20 cellular contexts compared by ENCODE assay signal in the genomic region with DNA sequence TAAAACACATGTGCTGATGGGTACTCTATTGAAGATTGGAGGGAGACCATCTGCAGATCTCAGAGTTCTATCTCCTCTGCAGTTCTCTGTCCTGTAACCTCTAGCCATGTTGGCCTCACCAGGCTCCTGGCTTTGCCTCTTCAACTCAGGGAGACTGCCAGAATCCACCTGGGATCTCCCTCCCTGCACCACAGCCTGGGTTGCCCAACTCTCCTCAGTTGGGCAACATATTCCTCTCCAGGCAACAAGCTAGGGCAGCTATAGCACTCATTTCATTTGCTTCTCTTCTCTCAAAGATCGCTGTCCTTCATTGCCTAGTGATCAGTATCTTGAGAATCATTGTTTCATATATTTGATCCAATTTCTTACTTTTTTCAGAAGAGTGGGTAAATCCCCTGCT. TPM values are rescaled to one million over a fixed set of nuclear protein-coding genes. Genes with fewer than 3 reads are reported as not detected.
A peak's percentile ranks its signal among the peaks of the same experiment; 100 is the strongest.
DNase-seq lines count a peak whose midpoint lies in the region; ATAC-seq and TF ChIP-seq lines count a peak whose summit lies in the region.
"Had no signal": no experiment of that assay in that cellular context is flagged by ENCODE, and none has a peak within 500 bp of the region (broad histone marks: within the 10 kb centered on the region; RNA-seq: fewer than 3 reads in every experiment).

No MANE protein-coding gene starts in this region.

- no peaks in the 10 kb centered on the region for H3K27me3 ChIP-seq in mammary epithelial cell (ENCODE audit: insufficient read depth, low read length)
- H3K27me3 ChIP-seq: BLaER1 treated with 17β-estradiol and CSF1 and Interleukin-3, amounts not matched to agents 10 nM and 100 nM had no signal

- no peaks in the 10 kb centered on the region for H3K36me3 Mint-ChIP-seq in MCF 10A (ENCODE audit: insufficient read depth, unreplicated experiment)
- peaks cover 37% of the 10 kb centered on the region for H3K36me3 Mint-ChIP-seq in nephron progenitor cell (ENCODE audit: low read depth)
- H3K36me3 Mint-ChIP-seq: CD8-positive, alpha-beta T cell had no signal

- H3K4me3 ChIP-seq in mammary epithelial cell (replicated peaks in 1 of 3; ENCODE audit: insufficient read depth in 1 of 3, low read depth in 2 of 3, low read length in 3 of 3), result no peak overlapping the region
- no peak overlapping the region for H3K4me3 ChIP-seq in epithelial cell of esophagus (ENCODE audit: low read length)
- H3K4me3 ChIP-seq: A549; BLaER1 treated with 17β-estradiol and CSF1 and Interleukin-3, amounts not matched to agents 10 nM and 100 nM had no signal

- POLR2A ChIA-PET in MCF 10A (lab: Yijun Ruan, JAX) (interaction anchor here (0.6 kb wide), 1 partner anchor 82 kb away, joined by 3 read pairs; no protein-coding TSS in a partner anchor), HEK293T (lab: Yijun Ruan, JAX) (no interaction called here)

- BruUV-seq in MCF 10A (replicated peaks; lab: Mats Ljungman, UMichigan) (no TSS peak), mammary epithelial cell (replicated peaks; lab: Mats Ljungman, UMichigan) (no TSS peak)

- in situ Hi-C loops in mammary epithelial cell (cut with MboI; ENCODE audit: low sequenced_read_pairs in 2 of 2), result no loop called here

- CTCF ChIA-PET in MCF 10A (lab: Yijun Ruan, JAX), result interaction anchor here (0.7 to 1.0 kb wide), 4 partner anchors 18 to 799 kb away, joined by 3 to 5 read pairs (median 4); no protein-coding TSS in a partner anchor
- CTCF ChIA-PET in mammary epithelial cell (lab: Charles Lee; ENCODE audit: low non-redundant PET), result no interaction called here
- CTCF ChIA-PET in HEK293T (lab: Yijun Ruan, JAX), result no interaction called here

- H3K4me3 Mint-ChIP-seq in MCF 10A (ENCODE audit: unreplicated experiment) (no peak overlapping the region), nephron progenitor cell (no peak overlapping the region)
- H3K4me3 Mint-ChIP-seq: B cell; CD4-positive, alpha-beta T cell; CD8-positive, alpha-beta T cell had no signal

- dilution Hi-C loops in mammary epithelial cell (cut with HindIII; ENCODE audit: low sequenced_read_pairs), result no loop called here

- H3K9ac ChIP-seq in mammary epithelial cell (ENCODE audit: insufficient read depth, low read length), result no peak overlapping the region
- H3K9ac ChIP-seq: BLaER1 treated with 17β-estradiol and CSF1 and Interleukin-3, amounts not matched to agents 10 nM and 100 nM had no signal

- no peaks in the 10 kb centered on the region for H3K4me1 ChIP-seq in mammary epithelial cell (ENCODE audit: insufficient read depth, low read length)
- H3K4me1 ChIP-seq: A549, Caco-2 had no signal

- H3K9me3 Mint-ChIP-seq in MCF 10A (ENCODE audit: unreplicated experiment) (no peaks in the 10 kb centered on the region), nephron progenitor cell (peaks cover 57% of the 10 kb centered on the region)

- peaks cover 2% of the 10 kb centered on the region for H3K9me3 ChIP-seq in mammary epithelial cell (replicated peaks; ENCODE audit: insufficient read depth, low read length)

- H3K4me2 ChIP-seq in mammary epithelial cell (ENCODE audit: insufficient read depth, low read depth, low read length), result no peak overlapping the region
- H3K4me2 ChIP-seq: A549; BLaER1 treated with 17β-estradiol and CSF1 and Interleukin-3, amounts not matched to agents 10 nM and 100 nM had no signal

- H2AFZ ChIP-seq in mammary epithelial cell (ENCODE audit: low read depth, low read length), result no peak overlapping the region

- WGBS in mammary epithelial cell (ENCODE audit: low coverage, missing lambda C conversion rate), result 82% methylated on average over 1 of the region's 1 CpG

- no peaks in the 10 kb centered on the region for H3K4me1 Mint-ChIP-seq in MCF 10A (ENCODE audit: insufficient read depth, unreplicated experiment)
- peaks cover 48% of the 10 kb centered on the region for H3K4me1 Mint-ChIP-seq in nephron progenitor cell

- H3K27ac Mint-ChIP-seq in MCF 10A (ENCODE audit: low read depth, unreplicated experiment) (no peak overlapping the region), nephron progenitor cell (peak overlapping the region; percentile 64)
- H3K27ac Mint-ChIP-seq: B cell; CD4-positive, alpha-beta T cell; CD8-positive, alpha-beta T cell had no signal

- no peaks in the 10 kb centered on the region for H4K20me1 ChIP-seq in mammary epithelial cell (ENCODE audit: insufficient read depth, low read length)
- H4K20me1 ChIP-seq: BLaER1 treated with 17β-estradiol and CSF1 and Interleukin-3, amounts not matched to agents 10 nM and 100 nM had no signal

- TF ChIP-seq CTCF in MCF 10A (IDR thresholded peaks at IDR 0.05; ENCODE audit: unreplicated experiment) (no peak), mammary epithelial cell (conservative IDR thresholded peaks at IDR 0.05 in 1 of 2, IDR thresholded peaks at IDR 0.05 in 1 of 2; ENCODE audit: extremely low read depth in 1 of 2, insufficient read depth in 1 of 2, low read depth in 1 of 2, low read length in 2 of 2) (no peak), epithelial cell of esophagus (IDR thresholded peaks at IDR 0.05; ENCODE audit: insufficient read depth, low read depth, low read length, missing control alignments) (no peak), nephron progenitor cell (IDR thresholded peaks at IDR 0.05) (no peak)

- DNase-seq in MCF 10A (ENCODE audit: unreplicated experiment) (peak; percentile 17), mammary epithelial cell (no peak), epithelial cell of esophagus (ENCODE audit: low read depth) (peak; percentile 25), left lobe of liver (ENCODE audit: low spot score) (no peak), nephron progenitor cell (no peak), hippocampal formation (lab: John Stamatoyannopoulos, UW) (no peak), HEK293T (ENCODE audit: extremely low spot score) (no peak), SHP77 treated with DMSO at 0.1 percent for 48 hours (lab: John Stamatoyannopoulos, UW) (no peak)
- DNase-seq: AML-193; Caco-2; Calu3; CD4-positive, alpha-beta T cell; CD8-positive, alpha-beta T cell; DMS79 treated with DMSO at 0.1 percent for 48 hours; GF-D8 had no signal

- intact Hi-C loops in MCF 10A (cut with micrococcal nuclease), result no loop called here
- intact Hi-C loops in mammary epithelial cell (cut with micrococcal nuclease), result no loop called here

- no peak overlapping the region for H3K27ac ChIP-seq in mammary epithelial cell (ENCODE audit: insufficient read depth, low read depth, low read length)
- H3K27ac ChIP-seq: 22Rv1; A549; BLaER1 treated with 17β-estradiol and CSF1 and Interleukin-3, amounts not matched to agents 10 nM and 100 nM; C4-2B had no signal

- H3K79me2 ChIP-seq in mammary epithelial cell (ENCODE audit: insufficient read depth, low read length), result no peaks in the 10 kb centered on the region

- H3K27me3 Mint-ChIP-seq in MCF 10A (ENCODE audit: insufficient read depth, unreplicated experiment), result peaks cover 23% of the 10 kb centered on the region
- peaks cover 4% of the 10 kb centered on the region for H3K27me3 Mint-ChIP-seq in nephron progenitor cell (ENCODE audit: low read depth, poor library complexity)

- no peaks in the 10 kb centered on the region for H3K36me3 ChIP-seq in mammary epithelial cell (ENCODE audit: insufficient read depth, low read length)
- H3K36me3 ChIP-seq: BLaER1 treated with 17β-estradiol and CSF1 and Interleukin-3, amounts not matched to agents 10 nM and 100 nM had no signal

- ATAC-seq in left lobe of liver, result peak; percentile 85
- ATAC-seq: A549; CD8-positive, alpha-beta T cell had no signal

TF ChIP-seq in HEK293T, 16 proteins besides CTCF, POLR2A, EP300 and RAD21:
- no peak for TF ChIP-seq ELF4 (IDR thresholded peaks at IDR 0.05)
- TF ChIP-seq NFRKB (IDR thresholded peaks at IDR 0.05), result no peak
- no peak for TF ChIP-seq ARNT (IDR thresholded peaks at IDR 0.05)
- no peak for TF ChIP-seq LEF1 (IDR thresholded peaks at IDR 0.05; ENCODE audit: borderline replicate concordance)
- no peak for TF ChIP-seq SUZ12 (IDR thresholded peaks at IDR 0.05)
- no peak for TF ChIP-seq HDGF (IDR thresholded peaks at IDR 0.05; ENCODE audit: borderline replicate concordance)
TF ChIP-seq in HEK293T: peak in this region for 0.

RNA-seq across cellular contexts. Expression of a gene that starts 28.8 kb away (rescaled TPM):
- total RNA-seq in MCF 10A (2022), result 101 and 118 TPM in 2 replicates
- 100 to 1,000 TPM in 1 of 2 donors, 10 to 100 TPM in 1; 88.4 to 123 TPM for total RNA-seq in mammary epithelial cell
- 74.7 TPM for polyA plus RNA-seq in mammary epithelial cell
- polyA minus RNA-seq in mammary epithelial cell, result 44.0 TPM
- 22.6 TPM for total RNA-seq in left lobe of liver

Comparison
In these comparisons a context has a peak if more than half of its experiments do, and no peak if none do; other contexts are left out.
1. DNase-seq: peak in MCF 10A (single experiment) and epithelial cell of esophagus (single experiment); none in mammary epithelial cell (single experiment), left lobe of liver (single experiment), nephron progenitor cell (single experiment), hippocampal formation (0 of 2), HEK293T (single experiment) and SHP77 treated with DMSO at 0.1 percent for 48 hours (single experiment).